1 cellular context compared by ENCODE assay signal in the genomic region with DNA sequence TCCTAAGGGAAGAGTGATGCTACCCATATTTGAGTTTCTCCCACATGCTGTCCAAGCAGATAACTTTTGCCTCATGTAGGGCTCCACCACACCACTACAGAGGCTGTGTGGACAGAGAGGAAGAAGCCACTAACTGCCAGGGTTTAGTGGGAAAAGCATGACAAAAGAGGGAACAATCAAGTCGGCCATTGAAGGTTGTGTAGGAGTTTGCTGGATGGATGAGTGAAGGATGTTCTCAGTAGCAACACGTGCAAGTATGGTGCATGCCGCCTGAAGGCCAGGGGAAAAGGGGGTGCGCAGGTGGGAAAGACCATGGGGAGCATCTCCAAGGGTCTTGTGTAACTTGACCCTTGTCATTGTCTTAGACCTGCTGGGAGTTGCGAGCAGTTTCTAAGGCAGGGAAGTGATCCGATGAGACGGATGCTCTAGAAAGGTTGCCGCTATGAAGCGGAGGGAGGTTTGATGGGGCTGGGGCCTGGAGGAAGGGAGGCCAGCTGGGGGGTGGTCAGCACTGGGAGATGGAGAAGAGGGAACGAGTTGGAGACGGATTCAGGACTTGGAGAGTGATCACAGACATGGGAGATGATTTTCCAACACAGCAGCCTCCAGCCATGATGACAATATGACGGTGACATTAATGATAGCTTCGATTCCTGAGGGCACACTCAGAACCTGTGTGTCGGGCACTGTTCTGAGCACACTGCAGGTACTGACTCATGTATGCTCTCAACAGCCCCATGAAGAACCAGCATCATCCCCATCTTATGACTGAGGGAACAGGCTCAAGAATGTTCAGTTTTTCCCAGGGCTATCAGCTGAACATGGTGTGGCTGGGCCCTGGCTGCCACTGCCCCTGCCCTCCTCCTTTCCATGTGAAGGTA.
TF ChIP-seq lines count a peak whose summit lies in the region.

No MANE protein-coding gene starts in this region.

TF ChIP-seq in IMR-90, 13 proteins besides CTCF, POLR2A, EP300 and RAD21:
- TF ChIP-seq NFE2L2 (IDR thresholded peaks at IDR 0.05; ENCODE audit: low read depth, low read length) (no peak), CHD1 (IDR thresholded peaks at IDR 0.05; ENCODE audit: low read depth, low read length) (no peak), MAZ (IDR thresholded peaks at IDR 0.05; ENCODE audit: borderline replicate concordance, low read depth, low read length) (no peak), RFX5 (IDR thresholded peaks at IDR 0.05; ENCODE audit: low read depth, low read length) (no peak), BHLHE40 (IDR thresholded peaks at IDR 0.05; ENCODE audit: low read depth, low read length) (no peak), SMC3 (IDR thresholded peaks at IDR 0.05; ENCODE audit: low read depth, low read length) (no peak), MAFK (IDR thresholded peaks at IDR 0.05; ENCODE audit: low read depth, low read length) (no peak), RCOR1 (IDR thresholded peaks at IDR 0.05; ENCODE audit: insufficient replicate concordance, low read length) (no peak), MXI1 (IDR thresholded peaks at IDR 0.05; ENCODE audit: borderline replicate concordance, low read depth, low read length) (no peak), FOS (IDR thresholded peaks at IDR 0.05; ENCODE audit: low read depth, low read length) (no peak), CEBPB (IDR thresholded peaks at IDR 0.05; ENCODE audit: low read depth, low read length) (no peak)
- TF ChIP-seq, protein P1, sequence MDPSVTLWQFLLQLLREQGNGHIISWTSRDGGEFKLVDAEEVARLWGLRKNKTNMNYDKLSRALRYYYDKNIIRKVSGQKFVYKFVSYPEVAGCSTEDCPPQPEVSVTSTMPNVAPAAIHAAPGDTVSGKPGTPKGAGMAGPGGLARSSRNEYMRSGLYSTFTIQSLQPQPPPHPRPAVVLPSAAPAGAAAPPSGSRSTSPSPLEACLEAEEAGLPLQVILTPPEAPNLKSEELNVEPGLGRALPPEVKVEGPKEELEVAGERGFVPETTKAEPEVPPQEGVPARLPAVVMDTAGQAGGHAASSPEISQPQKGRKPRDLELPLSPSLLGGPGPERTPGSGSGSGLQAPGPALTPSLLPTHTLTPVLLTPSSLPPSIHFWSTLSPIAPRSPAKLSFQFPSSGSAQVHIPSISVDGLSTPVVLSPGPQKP (IDR thresholded peaks at IDR 0.05; ENCODE audit: borderline replicate concordance, low read depth, low read length), result no peak
- TF ChIP-seq, protein P2, sequence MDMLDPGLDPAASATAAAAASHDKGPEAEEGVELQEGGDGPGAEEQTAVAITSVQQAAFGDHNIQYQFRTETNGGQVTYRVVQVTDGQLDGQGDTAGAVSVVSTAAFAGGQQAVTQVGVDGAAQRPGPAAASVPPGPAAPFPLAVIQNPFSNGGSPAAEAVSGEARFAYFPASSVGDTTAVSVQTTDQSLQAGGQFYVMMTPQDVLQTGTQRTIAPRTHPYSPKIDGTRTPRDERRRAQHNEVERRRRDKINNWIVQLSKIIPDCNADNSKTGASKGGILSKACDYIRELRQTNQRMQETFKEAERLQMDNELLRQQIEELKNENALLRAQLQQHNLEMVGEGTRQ (IDR thresholded peaks at IDR 0.05; ENCODE audit: low read depth, low read length), result no peak
